Comparison of ENCODE assay signal across 19 cellular contexts in the genomic region with DNA sequence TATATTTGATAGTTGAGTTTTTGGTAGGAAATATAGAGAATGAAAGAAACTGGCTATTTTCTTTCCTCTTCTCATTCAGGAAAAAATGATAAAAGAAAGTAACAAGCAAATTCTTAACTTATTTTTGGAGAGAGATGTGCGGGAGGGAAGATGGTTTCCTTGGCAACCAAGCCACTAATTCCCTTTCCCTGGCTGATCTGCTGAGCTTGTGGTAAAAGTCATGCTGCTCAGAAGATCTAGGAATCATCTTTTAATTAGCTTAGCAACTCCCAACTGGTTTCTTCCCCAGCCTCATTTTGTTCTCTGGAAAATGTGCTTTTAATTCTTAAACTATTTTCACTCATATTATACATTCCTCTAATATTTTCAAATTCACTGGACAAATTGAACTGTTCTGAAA.
DNase-seq lines count a peak whose midpoint lies in the region; ATAC-seq, FAIRE-seq and TF ChIP-seq lines count a peak whose summit lies in the region.
"Had no signal": no experiment of that assay in that cellular context is flagged by ENCODE, and none has a peak within 500 bp of the region (broad histone marks: within the 10 kb centered on the region; RNA-seq: fewer than 3 reads in every experiment).

No MANE protein-coding gene starts in this region.

- FAIRE-seq in D721Med (lab: Jason Lieb, UNC) (no peak), RCC 7860 (lab: Jason Lieb, UNC) (no peak)
- FAIRE-seq: HepG2 had no signal

- no peak for TF ChIP-seq POLR2A in GM18505 (IDR thresholded peaks at IDR 0.05; ENCODE audit: borderline replicate concordance, extremely low read depth, insufficient read depth, insufficient read length)

- TF ChIP-seq CTCF in AG04449 (IDR thresholded peaks at IDR 0.05; ENCODE audit: insufficient read depth, low read length, missing control alignments) (no peak), D721Med (IDR thresholded peaks at IDR 0.05; ENCODE audit: insufficient read depth, missing control alignments) (no peak)

- no peak for ATAC-seq in GM18505 (IDR thresholded peaks at IDR 0.05; ENCODE audit: unreplicated experiment)
- ATAC-seq: HepG2, Panc1, Right ventricle myocardium inferior had no signal

- CTCF ChIA-PET in AG04449 (lab: Yijun Ruan, JAX): no interaction called here

- H3K4me3 ChIP-seq in AG04449 (ENCODE audit: low read depth, low read length): no peak overlapping the region
- H3K4me3 ChIP-seq: SK-N-MC had no signal

- POLR2A ChIA-PET in AG04449 (lab: Yijun Ruan, JAX): no interaction called here

- DNase-seq in AG04449 (ENCODE audit: low read depth, low spot score): peak; percentile 31
- peak; percentile 30 for DNase-seq in D721Med (ENCODE audit: insufficient read length, low spot score)
- peak; percentile 88 for DNase-seq in NCI-H82 treated with DMSO at 0.1 percent for 48 hours (lab: John Stamatoyannopoulos, UW; ENCODE audit: unreplicated experiment)
- peak; percentile 25 for DNase-seq in fibroblast of gingiva (ENCODE audit: low read depth)
- no peak for DNase-seq in DMS79 (lab: John Stamatoyannopoulos, UW)
- no peak for DNase-seq in NCI-H1105 (lab: John Stamatoyannopoulos, UW)
- no peak for DNase-seq in RCC 7860 (ENCODE audit: low spot score)
- DNase-seq: 8988T, COR-L47, GOT3, NCI-H1436 treated with DMSO at 0.1 percent for 48 hours, NCI-H2029 treated with DMSO at 0.1 percent for 48 hours, NCI-H2171 treated with DMSO at 0.1 percent for 48 hours, NCI-H446 treated with DMSO at 0.1 percent for 48 hours had no signal

Comparison
In these comparisons a context has a peak if more than half of its experiments do, and no peak if none do; other contexts are left out.
1. DNase-seq: peak in AG04449 (single experiment), D721Med (single experiment), NCI-H82 treated with DMSO at 0.1 percent for 48 hours (single experiment) and fibroblast of gingiva (single experiment); none in DMS79 (single experiment), NCI-H1105 (single experiment) and RCC 7860 (single experiment).